Comparison of ENCODE assay signal across 8 cellular contexts in genomic region chr7:22677267-22677666, GRCh38. TPM values are rescaled to one million over a fixed set of nuclear protein-coding genes. Genes with fewer than 3 reads are reported as not detected.
A peak's percentile ranks its signal among the peaks of the same experiment; 100 is the strongest.
DNase-seq lines count a peak whose midpoint lies in the region; ATAC-seq, FAIRE-seq and TF ChIP-seq lines count a peak whose summit lies in the region.
"Not testable (repeated sequence)": the region's sequence is repeated elsewhere in the genome, so short reads cannot be mapped to it uniquely, and the experiment has no call there.
"Had no signal": no experiment of that assay in that cellular context is flagged by ENCODE, and none has a peak within 500 bp of the region (broad histone marks: within the 10 kb centered on the region; RNA-seq: fewer than 3 reads in every experiment).

No MANE protein-coding gene starts in this region.

- not testable (repeated sequence) for BruUV-seq in endothelial cell of umbilical vein (replicated peaks; lab: Mats Ljungman, UMichigan)

- H3K36me3 Mint-ChIP-seq in T-helper 17 cell (ENCODE audit: low read depth); activated naive CD4-positive, alpha-beta T cell treated with anti-CD3 and anti-CD28 coated beads, Interleukin-2, amount 50 U/mL, for 24 hours: not testable (repeated sequence)
- peaks cover 35% of the 10 kb centered on the region for H3K36me3 Mint-ChIP-seq in activated CD8-positive, alpha-beta T cell treated with anti-CD3 and anti-CD28 coated beads, Interleukin-2, amount 10 ng/mL, durations not matched to agents 7 days and 5 days (ENCODE audit: low read depth)

- not testable (repeated sequence) for H3K79me2 ChIP-seq in DOHH2 (ENCODE audit: control insufficient read depth, low read length); endothelial cell of umbilical vein (ENCODE audit: control insufficient read depth, insufficient read depth, low read length)

- not testable (repeated sequence) for H3K27me3 Mint-ChIP-seq in T-helper 17 cell; activated CD8-positive, alpha-beta T cell treated with anti-CD3 and anti-CD28 coated beads, Interleukin-2, amount 10 ng/mL, durations not matched to agents 7 days and 5 days (ENCODE audit: low read depth); activated naive CD4-positive, alpha-beta T cell treated with anti-CD3 and anti-CD28 coated beads, Interleukin-2, amount 50 U/mL, for 24 hours

- not testable (repeated sequence) for H3K9me3 Mint-ChIP-seq in activated CD8-positive, alpha-beta T cell treated with anti-CD3 and anti-CD28 coated beads, Interleukin-2, amount 10 ng/mL, durations not matched to agents 7 days and 5 days (ENCODE audit: insufficient read depth)
- H3K9me3 Mint-ChIP-seq in activated naive CD4-positive, alpha-beta T cell treated with anti-CD3 and anti-CD28 coated beads, Interleukin-2, amount 50 U/mL, for 24 hours: peaks cover 12% of the 10 kb centered on the region

- H3K9me1 ChIP-seq in endothelial cell of umbilical vein (replicated peaks; ENCODE audit: control insufficient read depth, extremely low read depth, insufficient read depth, low read length): not testable (repeated sequence)

- FAIRE-seq in endothelial cell of umbilical vein (lab: Jason Lieb, UNC): not testable (repeated sequence)

- not testable (repeated sequence) for DNase-seq in T-helper 17 cell; activated CD8-positive, alpha-beta T cell treated with anti-CD3 and anti-CD28 coated beads, Interleukin-2, amount 10 ng/mL, durations not matched to agents 7 days and 5 days; endothelial cell of umbilical vein (ENCODE audit: low read depth, low spot score); spleen

- H3K9ac ChIP-seq in endothelial cell of umbilical vein (replicated peaks; ENCODE audit: extremely low read depth, insufficient read depth, low read length): not testable (repeated sequence)

- ATAC-seq in HG03354 (IDR thresholded peaks at IDR 0.05; ENCODE audit: poor library complexity, severe bottlenecking, unreplicated experiment): peak; percentile 43
- ATAC-seq in T-helper 17 cell; activated CD8-positive, alpha-beta T cell treated with anti-CD3 and anti-CD28 coated beads, Interleukin-2, amount 10 ng/mL, durations not matched to agents 7 days and 5 days: not testable (repeated sequence)

- 63 to 80% (median 70%) methylated on average over 5 of the region's 5 CpGs for WGBS in spleen, 5 donors

- peaks cover 49% of the 10 kb centered on the region for H3K4me1 Mint-ChIP-seq in T-helper 17 cell
- peaks cover 90% of the 10 kb centered on the region for H3K4me1 Mint-ChIP-seq in activated CD8-positive, alpha-beta T cell treated with anti-CD3 and anti-CD28 coated beads, Interleukin-2, amount 10 ng/mL, durations not matched to agents 7 days and 5 days (ENCODE audit: low read depth)
- H3K4me1 Mint-ChIP-seq in activated naive CD4-positive, alpha-beta T cell treated with anti-CD3 and anti-CD28 coated beads, Interleukin-2, amount 50 U/mL, for 24 hours: peaks cover 84% of the 10 kb centered on the region

- not testable (repeated sequence) for H3K27ac ChIP-seq in DOHH2 (ENCODE audit: low read depth, low read length)
- H3K27ac ChIP-seq in endothelial cell of umbilical vein (ENCODE audit: insufficient read depth, low read depth, low read length): peak overlapping the region; percentile 67
- peak overlapping the region in 7 of 8 donors; percentile 33 to 85 (median 52) for H3K27ac ChIP-seq in spleen

- H3K9me3 ChIP-seq in DOHH2 (ENCODE audit: control insufficient read depth, insufficient read depth, low read length); T-helper 17 cell (ENCODE audit: control insufficient read depth, low read length, poor library complexity, severe bottlenecking); endothelial cell of umbilical vein (replicated peaks; ENCODE audit: control insufficient read depth, insufficient read depth, low read length); spleen: not testable (repeated sequence)

- dilution Hi-C loops in endothelial cell of umbilical vein (cut with MboI; ENCODE audit: extremely low pct_ligation_motif_present, low sequenced_read_pairs): not testable (repeated sequence)

- H3K9me2 ChIP-seq in DOHH2 (replicated peaks; ENCODE audit: control insufficient read depth, low read length): not testable (repeated sequence)

- H3K27ac Mint-ChIP-seq in T-helper 17 cell: peak overlapping the region; percentile 84
- peak overlapping the region; percentile 88 for H3K27ac Mint-ChIP-seq in activated CD8-positive, alpha-beta T cell treated with anti-CD3 and anti-CD28 coated beads, Interleukin-2, amount 10 ng/mL, durations not matched to agents 7 days and 5 days
- peak overlapping the region; percentile 87 for H3K27ac Mint-ChIP-seq in activated naive CD4-positive, alpha-beta T cell treated with anti-CD3 and anti-CD28 coated beads, Interleukin-2, amount 50 U/mL, for 24 hours

- not testable (repeated sequence) for TF ChIP-seq POLR2A in endothelial cell of umbilical vein (IDR thresholded peaks at IDR 0.05; ENCODE audit: low read depth, low read length); spleen (IDR thresholded peaks at IDR 0.05)

- intact Hi-C loops in endothelial cell of umbilical vein (cut with micrococcal nuclease): loop anchor here (2.0 kb wide), 1 partner anchor 44 kb away; no protein-coding TSS in a partner anchor
- intact Hi-C loops in spleen (cut with DNase I; ENCODE audit: low total_unique reads): not testable (repeated sequence)

- peak overlapping the region; percentile 37 for H3K4me3 Mint-ChIP-seq in T-helper 17 cell
- peak overlapping the region; percentile 56 for H3K4me3 Mint-ChIP-seq in activated CD8-positive, alpha-beta T cell treated with anti-CD3 and anti-CD28 coated beads, Interleukin-2, amount 10 ng/mL, durations not matched to agents 7 days and 5 days
- H3K4me3 Mint-ChIP-seq in activated naive CD4-positive, alpha-beta T cell treated with anti-CD3 and anti-CD28 coated beads, Interleukin-2, amount 50 U/mL, for 24 hours: peak overlapping the region; percentile 67

- H3K4me1 ChIP-seq in DOHH2 (ENCODE audit: control insufficient read depth, low read length): peaks cover 28% of the 10 kb centered on the region
- H3K4me1 ChIP-seq in endothelial cell of umbilical vein (ENCODE audit: control insufficient read depth, extremely low read depth, insufficient read depth, low read length): peaks cover 47% of the 10 kb centered on the region
- peaks cover 12 to 92% (median 47%) of the 10 kb centered on the region in 6 donors for H3K4me1 ChIP-seq in spleen

- CTCF ChIA-PET in activated CD8-positive, alpha-beta T cell treated with anti-CD3 and anti-CD28 coated beads, Interleukin-2, amount 10 ng/mL, durations not matched to agents 7 days and 5 days (lab: Charles Lee): interaction anchor here (2.0 to 6.7 kb wide), 2 partner anchors 49 to 117 kb away, joined by 9 to 37 read pairs; partner anchors contain the start of gene IL6
- CTCF ChIA-PET in endothelial cell of umbilical vein (lab: Charles Lee): interaction anchor here (0.9 to 1.5 kb wide), 4 partner anchors 19 to 106 kb away, joined by 3 to 6 read pairs (median 4); no protein-coding TSS in a partner anchor

- TF ChIP-seq CTCF in DOHH2 (IDR thresholded peaks at IDR 0.05; ENCODE audit: low read depth, low read length, poor library complexity, severe bottlenecking); endothelial cell of umbilical vein (IDR thresholded peaks at IDR 0.05; ENCODE audit: extremely low read depth in 1 of 2, insufficient read depth in 1 of 2, low read depth in 1 of 2, low read length in 2 of 2); spleen (IDR thresholded peaks at IDR 0.05 in 8 of 11, conservative IDR thresholded peaks at IDR 0.05 in 3 of 11): not testable (repeated sequence)

- peaks cover 64% of the 10 kb centered on the region for H3K27me3 ChIP-seq in DOHH2 (ENCODE audit: control insufficient read depth, low read length)
- H3K27me3 ChIP-seq in endothelial cell of umbilical vein (ENCODE audit: control insufficient read depth in 2 of 2, insufficient read depth in 2 of 2, low read length in 2 of 2); spleen (replicated peaks in 1 of 7): not testable (repeated sequence)

- H2AFZ ChIP-seq in endothelial cell of umbilical vein (ENCODE audit: low read depth, low read length): peak overlapping the region; percentile 44

- not testable (repeated sequence) for H4K20me1 ChIP-seq in DOHH2 (ENCODE audit: control insufficient read depth, insufficient read depth, low read depth, low read length); endothelial cell of umbilical vein (replicated peaks; ENCODE audit: control insufficient read depth, extremely low read depth, insufficient read depth, low read length)

- not testable (repeated sequence) for H3F3A ChIP-seq in DOHH2 (ENCODE audit: control insufficient read depth, insufficient read depth)

- peak overlapping the region; percentile 60 for H3K4me2 ChIP-seq in DOHH2 (ENCODE audit: low read length)
- H3K4me2 ChIP-seq in endothelial cell of umbilical vein (ENCODE audit: insufficient read depth, low read length): not testable (repeated sequence)

- not testable (repeated sequence) for H3K36me3 ChIP-seq in DOHH2 (ENCODE audit: control insufficient read depth, low read length); endothelial cell of umbilical vein (ENCODE audit: control insufficient read depth in 2 of 2, extremely low read depth in 1 of 2, insufficient read depth in 2 of 2, low read length in 2 of 2); spleen

- POLR2A ChIA-PET in activated CD8-positive, alpha-beta T cell treated with anti-CD3 and anti-CD28 coated beads, Interleukin-2, amount 10 ng/mL, durations not matched to agents 7 days and 5 days (lab: Charles Lee); endothelial cell of umbilical vein (lab: Charles Lee): not testable (repeated sequence)

- H3K4me3 ChIP-seq in DOHH2 (ENCODE audit: low read length): peak overlapping the region; percentile 44; the same call in 1 of the 2 replicates
- not testable (repeated sequence) for H3K4me3 ChIP-seq in endothelial cell of umbilical vein (replicated peaks in 1 of 3; ENCODE audit: insufficient read depth in 1 of 3, low read depth in 1 of 3, low read length in 3 of 3)
- peak overlapping the region in 1 of 8 donors; percentile 6 for H3K4me3 ChIP-seq in spleen

RNA-seq across cellular contexts. Expression of gene IL6, which starts 49.7 kb away (rescaled TPM):
- total RNA-seq in T-helper 17 cell (1 to 10 TPM in 1 of 2 donors, under 1 TPM in 1; 0.57 to 1.5 TPM), endothelial cell of umbilical vein (9.4 and 11.0 TPM in 2 replicates), spleen (10 to 100 TPM in 1 of 7 donors, 1 to 10 TPM in 6; 1.8 to 11.8 (median 3.9) TPM)
- under 1 TPM in 1 of 2 experiments, not detected in 1; 0.65 TPM for total RNA-seq in activated CD8-positive, alpha-beta T cell treated with anti-CD3 and anti-CD28 coated beads, Interleukin-2, amount 10 ng/mL, durations not matched to agents 7 days and 5 days
- polyA plus RNA-seq in endothelial cell of umbilical vein (12.0 and 16.5 TPM in 2 replicates), spleen (1 to 10 TPM; 3.5 to 7.8 (median 5.4) TPM)
- polyA plus RNA-seq in endothelial cell of umbilical vein (2011; cell fraction: cytosol; rRNA removed): 37.9 and 46.7 TPM in 2 replicates
- 94.3 and 96.8 TPM in 2 replicates for polyA plus RNA-seq in endothelial cell of umbilical vein (2011; cell fraction: nucleus; rRNA removed)
- polyA plus RNA-seq in endothelial cell of umbilical vein (2012): 44.7 and 75.0 TPM in 2 replicates
- 11.7 and 12.6 TPM in 2 replicates for polyA minus RNA-seq in endothelial cell of umbilical vein
- 8.5 TPM for polyA minus RNA-seq in endothelial cell of umbilical vein (2011; cell fraction: cytosol; rRNA and poly(A)+ RNA removed)
- 34.2 and 34.3 TPM in 2 replicates for polyA minus RNA-seq in endothelial cell of umbilical vein (2011; cell fraction: nucleus; rRNA and poly(A)+ RNA removed)
- total RNA-seq: Caco-2 had no signal
